8 cellular contexts compared by ENCODE assay signal in the genomic region with DNA sequence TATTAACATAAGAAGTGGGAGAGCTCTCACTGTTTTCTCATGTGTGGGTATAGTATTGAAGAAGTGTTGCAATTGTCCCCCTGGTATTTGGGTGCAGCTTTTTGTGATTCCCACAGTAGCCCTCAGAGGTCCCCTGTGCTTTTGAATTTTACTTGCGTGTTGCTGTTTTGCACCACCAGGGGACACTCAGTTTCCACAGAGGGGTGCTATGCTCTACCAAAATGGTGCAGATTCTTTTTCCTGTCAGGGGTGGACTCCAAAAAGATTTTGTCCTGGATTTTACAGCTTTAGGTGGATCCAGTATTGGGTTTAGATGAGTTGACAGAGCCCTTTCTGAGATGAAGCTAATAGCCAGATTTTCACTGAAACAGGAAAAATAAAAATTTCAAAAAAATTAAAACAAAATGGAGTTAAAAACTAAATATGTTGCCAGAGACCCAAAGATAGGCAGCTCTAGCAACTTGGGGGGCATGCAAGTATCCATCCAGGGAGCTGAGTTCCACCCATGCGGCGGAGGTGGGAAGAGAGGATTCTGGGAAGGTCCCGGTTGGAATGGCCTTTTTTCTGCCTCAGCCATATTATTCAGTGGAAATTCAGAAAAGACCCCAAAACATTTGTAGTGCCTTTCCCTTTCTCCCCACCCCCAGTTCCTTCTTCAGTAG. TPM values are rescaled to one million over a fixed set of nuclear protein-coding genes. Genes with fewer than 3 reads are reported as not detected.
A peak's percentile ranks its signal among the peaks of the same experiment; 100 is the strongest.
DNase-seq lines count a peak whose midpoint lies in the region; ATAC-seq lines count a peak whose summit lies in the region.

No MANE protein-coding gene starts in this region.

- H3K4me3 ChIP-seq in MG63 (no peak overlapping the region), skin epidermis (no peak overlapping the region)

- no peaks in the 10 kb centered on the region for H3K27me3 ChIP-seq in MG63

- H3K36me3 ChIP-seq in MG63 = no peaks in the 10 kb centered on the region; the same call in 1 of the 2 replicates

- ATAC-seq in GM21381 (IDR thresholded peaks at IDR 0.05; ENCODE audit: unreplicated experiment) = no peak

- peak; percentile 33 for DNase-seq in activated CD4-positive, alpha-beta T cell treated with anti-CD3 and anti-CD28 coated beads for 48 hours
- no peak for DNase-seq in activated CD4-positive, alpha-beta T cell treated with anti-CD3 and anti-CD28 coated beads for 1 hour
- DNase-seq in MG63 (peak; percentile 31), anterior cingulate cortex (lab: John Stamatoyannopoulos, UW) (peak in 30 of 58 donors; percentile 1 to 58 (median 17)), hepatic stellate cell (ENCODE audit: low spot score) (peak; percentile 26), NOMO-1 treated with dmso at 0.1 percent for 144 hours (lab: John Stamatoyannopoulos, UW; ENCODE audit: unreplicated experiment) (no peak)

- no peaks in the 10 kb centered on the region for H3K9me3 ChIP-seq in MG63

- H3K27ac ChIP-seq in skin epidermis = peak overlapping the region in 17 of 21 experiments; percentile 1 to 80 (median 57)

RNA-seq across cellular contexts. Expression of a gene that starts 50.2 kb away (rescaled TPM):
- 11.3 and 12.9 TPM in 2 replicates for total RNA-seq in MG63 (2014; rRNA removed; shearing (Covaris generic); ENCODE audit: low replicate concordance)

RNA-seq across cellular contexts. Expression of a gene that starts 50.6 kb away (rescaled TPM):
- total RNA-seq in MG63 (2014; rRNA removed; shearing (Covaris generic); ENCODE audit: low replicate concordance) = 3.4 and 7.3 TPM in 2 replicates

Comparison
In these comparisons a context has a peak if more than half of its experiments do, and no peak if none do; other contexts are left out.
1. DNase-seq: peak in activated CD4-positive, alpha-beta T cell treated with anti-CD3 and anti-CD28 coated beads for 48 hours (single experiment), MG63 (single experiment), anterior cingulate cortex (30 of 58) and hepatic stellate cell (single experiment); none in activated CD4-positive, alpha-beta T cell treated with anti-CD3 and anti-CD28 coated beads for 1 hour (single experiment) and NOMO-1 treated with dmso at 0.1 percent for 144 hours (single experiment).